Comparison of ENCODE assay signal across 24 cellular contexts in the genomic region with DNA sequence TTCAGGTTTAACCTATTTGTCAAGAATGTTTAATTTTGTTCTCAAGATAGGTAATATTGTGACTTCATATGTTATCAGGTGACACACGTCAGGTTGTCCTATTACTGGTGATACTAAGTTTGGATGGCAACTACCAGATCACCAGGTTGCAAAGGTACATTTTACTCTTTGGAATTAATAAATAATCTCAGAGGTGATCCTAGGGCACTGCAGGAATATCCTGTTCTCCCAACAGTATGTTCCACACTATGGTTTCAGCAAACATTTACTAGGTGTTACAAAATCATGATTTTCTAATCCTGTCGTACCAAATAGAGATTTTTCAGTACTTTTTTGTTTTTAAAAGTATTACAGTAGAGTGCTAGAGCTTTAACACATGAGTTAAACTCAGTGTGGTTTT. TPM values are rescaled to one million over a fixed set of nuclear protein-coding genes. Genes with fewer than 3 reads are reported as not detected.
DNase-seq lines count a peak whose midpoint lies in the region; ATAC-seq and TF ChIP-seq lines count a peak whose summit lies in the region.
"Had no signal": no experiment of that assay in that cellular context is flagged by ENCODE, and none has a peak within 500 bp of the region (broad histone marks: within the 10 kb centered on the region; RNA-seq: fewer than 3 reads in every experiment).

No MANE protein-coding gene starts in this region.

- DNase-seq in LNCaP clone FGC (ENCODE audit: low read depth) (peak; percentile 10), left lobe of liver (ENCODE audit: low spot score) (no peak), renal cortical epithelial cell (ENCODE audit: low read depth) (peak; percentile 54)
- DNase-seq in activated naive CD4-positive, alpha-beta T cell (lab: John Stamatoyannopoulos, UW): no peak
- DNase-seq in stimulated activated naive CD8-positive, alpha-beta T cell treated with anti-CD3 and anti-CD28 coated beads, Interleukin-15, Interleukin-2, amounts not matched to agents 100 U/mL and 50 U/mL, for 24 hours: no peak
- DNase-seq: 8988T; ACHN; BE2C; C1 segment of cervical spinal cord; CD4-positive, alpha-beta memory T cell; CD4-positive, CD25-positive, alpha-beta regulatory T cell; CD8-positive, alpha-beta memory T cell; COR-L47; DMS 273 treated with DMSO at 0.1 percent for 48 hours; DMS153; DMS53; DMS79; DND-41; EL; GDM1 had no signal

- peak; percentile 95 for ATAC-seq in left lobe of liver
- ATAC-seq in HG03045 (IDR thresholded peaks at IDR 0.05; ENCODE audit: unreplicated experiment): no peak
- ATAC-seq in stimulated activated naive CD8-positive, alpha-beta T cell treated with anti-CD3 and anti-CD28 coated beads, Interleukin-15, Interleukin-2, amounts not matched to agents 100 U/mL and 50 U/mL, for 24 hours: no peak
- ATAC-seq: GM12878 had no signal

- H3K27ac ChIP-seq in VCaP: peak overlapping the region; percentile 8; the same call in 1 of the 2 replicates
- H3K27ac ChIP-seq: BLaER1 had no signal

- TF ChIP-seq CTCF in LNCaP clone FGC (IDR thresholded peaks at IDR 0.05; ENCODE audit: control insufficient read depth, extremely low read depth, insufficient read depth): no peak
- TF ChIP-seq CTCF in VCaP (conservative IDR thresholded peaks at IDR 0.05): no peak

- no peak overlapping the region for H3K4me3 ChIP-seq in LNCaP clone FGC (ENCODE audit: low read depth, low read length)
- H3K4me3 ChIP-seq: BLaER1, GM12878 had no signal

RNA-seq across cellular contexts. Expression of gene MYCBP2, which starts 29.3 kb away (rescaled TPM):
- total RNA-seq in left lobe of liver (45.9 TPM), renal cortical epithelial cell (35.4 and 86.5 TPM in 2 replicates)

Comparison
In these comparisons a context has a peak if more than half of its experiments do, and no peak if none do; other contexts are left out.
1. DNase-seq: peak in LNCaP clone FGC (single experiment) and renal cortical epithelial cell (single experiment); none in left lobe of liver (single experiment), activated naive CD4-positive, alpha-beta T cell (0 of 4) and stimulated activated naive CD8-positive, alpha-beta T cell treated with anti-CD3 and anti-CD28 coated beads, Interleukin-15, Interleukin-2, amounts not matched to agents 100 U/mL and 50 U/mL, for 24 hours (single experiment).